In the genomic region with DNA sequence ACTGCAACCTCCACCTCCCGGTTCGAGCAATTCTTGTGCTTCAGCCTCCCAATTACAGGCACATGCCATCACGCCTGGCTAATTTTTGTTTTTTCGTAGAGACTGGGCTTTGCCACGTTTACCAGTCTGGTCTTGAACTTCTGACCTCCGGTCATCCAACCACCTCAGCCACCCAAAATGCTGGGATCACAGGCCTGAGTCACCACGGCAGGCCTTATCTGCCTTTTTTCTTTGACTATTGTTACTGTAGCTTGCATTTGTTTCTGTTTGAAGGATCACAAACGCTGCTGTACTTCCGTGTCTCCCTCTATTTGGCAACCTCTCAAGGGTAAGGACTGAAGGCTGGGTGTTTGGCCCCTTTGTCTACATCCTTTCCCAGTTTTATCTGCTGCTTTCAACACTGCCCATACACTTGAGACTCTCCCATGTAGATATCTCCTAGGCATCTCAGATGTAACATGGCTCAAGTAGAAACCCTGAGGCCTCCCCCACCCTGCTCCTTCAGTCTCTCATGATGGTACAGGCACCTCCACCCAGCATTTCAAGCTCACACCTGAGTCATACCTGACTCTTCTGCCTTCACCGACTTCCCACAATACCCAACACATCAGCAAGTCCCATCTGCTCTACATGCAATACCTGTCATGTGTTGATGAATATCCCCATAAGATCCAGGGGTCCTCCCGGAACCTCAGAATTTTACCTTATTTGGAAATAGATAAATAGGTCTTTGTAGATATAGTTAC, we compare ENCODE assay signal across 1 cellular context.
TF ChIP-seq lines count a peak whose summit lies in the region.

No MANE protein-coding gene starts in this region.

TF ChIP-seq in HepG2, 621 proteins besides CTCF, POLR2A, EP300 and RAD21 (continued from another document and continues in another):
- TF ChIP-seq, protein P1, sequence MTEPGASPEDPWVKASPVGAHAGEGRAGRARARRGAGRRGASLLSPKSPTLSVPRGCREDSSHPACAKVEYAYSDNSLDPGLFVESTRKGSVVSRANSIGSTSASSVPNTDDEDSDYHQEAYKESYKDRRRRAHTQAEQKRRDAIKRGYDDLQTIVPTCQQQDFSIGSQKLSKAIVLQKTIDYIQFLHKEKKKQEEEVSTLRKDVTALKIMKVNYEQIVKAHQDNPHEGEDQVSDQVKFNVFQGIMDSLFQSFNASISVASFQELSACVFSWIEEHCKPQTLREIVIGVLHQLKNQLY (CRISPR knock-in tag; IDR thresholded peaks at IDR 0.05), result no peak
- no peak; the same call in 1 of the 2 replicates for TF ChIP-seq YEATS2 (CRISPR knock-in tag; IDR thresholded peaks at IDR 0.05; ENCODE audit: borderline replicate concordance)
- TF ChIP-seq ZNF878 (CRISPR knock-in tag; IDR thresholded peaks at IDR 0.05), result no peak
- no peak for TF ChIP-seq ZNF280B (CRISPR knock-in tag; IDR thresholded peaks at IDR 0.05; ENCODE audit: borderline replicate concordance)
- TF ChIP-seq, protein P2, sequence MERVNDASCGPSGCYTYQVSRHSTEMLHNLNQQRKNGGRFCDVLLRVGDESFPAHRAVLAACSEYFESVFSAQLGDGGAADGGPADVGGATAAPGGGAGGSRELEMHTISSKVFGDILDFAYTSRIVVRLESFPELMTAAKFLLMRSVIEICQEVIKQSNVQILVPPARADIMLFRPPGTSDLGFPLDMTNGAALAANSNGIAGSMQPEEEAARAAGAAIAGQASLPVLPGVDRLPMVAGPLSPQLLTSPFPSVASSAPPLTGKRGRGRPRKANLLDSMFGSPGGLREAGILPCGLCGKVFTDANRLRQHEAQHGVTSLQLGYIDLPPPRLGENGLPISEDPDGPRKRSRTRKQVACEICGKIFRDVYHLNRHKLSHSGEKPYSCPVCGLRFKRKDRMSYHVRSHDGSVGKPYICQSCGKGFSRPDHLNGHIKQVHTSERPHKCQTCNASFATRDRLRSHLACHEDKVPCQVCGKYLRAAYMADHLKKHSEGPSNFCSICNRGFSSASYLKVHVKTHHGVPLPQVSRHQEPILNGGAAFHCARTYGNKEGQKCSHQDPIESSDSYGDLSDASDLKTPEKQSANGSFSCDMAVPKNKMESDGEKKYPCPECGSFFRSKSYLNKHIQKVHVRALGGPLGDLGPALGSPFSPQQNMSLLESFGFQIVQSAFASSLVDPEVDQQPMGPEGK (CRISPR knock-in tag; IDR thresholded peaks at IDR 0.05), result peak; percentile 39
- TF ChIP-seq IKZF5 (CRISPR knock-in tag; IDR thresholded peaks at IDR 0.05), result 0 out of 2 replicates have a peak, but pooled peaks have one; percentile 41
- TF ChIP-seq, protein P3, sequence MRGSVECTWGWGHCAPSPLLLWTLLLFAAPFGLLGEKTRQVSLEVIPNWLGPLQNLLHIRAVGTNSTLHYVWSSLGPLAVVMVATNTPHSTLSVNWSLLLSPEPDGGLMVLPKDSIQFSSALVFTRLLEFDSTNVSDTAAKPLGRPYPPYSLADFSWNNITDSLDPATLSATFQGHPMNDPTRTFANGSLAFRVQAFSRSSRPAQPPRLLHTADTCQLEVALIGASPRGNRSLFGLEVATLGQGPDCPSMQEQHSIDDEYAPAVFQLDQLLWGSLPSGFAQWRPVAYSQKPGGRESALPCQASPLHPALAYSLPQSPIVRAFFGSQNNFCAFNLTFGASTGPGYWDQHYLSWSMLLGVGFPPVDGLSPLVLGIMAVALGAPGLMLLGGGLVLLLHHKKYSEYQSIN (CRISPR knock-in tag; IDR thresholded peaks at IDR 0.05; ENCODE audit: borderline replicate concordance), result no peak
- no peak for TF ChIP-seq ZNF225 (CRISPR knock-in tag; IDR thresholded peaks at IDR 0.05)
- TF ChIP-seq EEA1 (CRISPR knock-in tag; IDR thresholded peaks at IDR 0.05; ENCODE audit: borderline replicate concordance), result no peak
- no peak for TF ChIP-seq ATF1 (CRISPR knock-in tag; IDR thresholded peaks at IDR 0.05)
- no peak for TF ChIP-seq REXO4 (CRISPR knock-in tag; IDR thresholded peaks at IDR 0.05; ENCODE audit: borderline replicate concordance)
- TF ChIP-seq NFYC (CRISPR knock-in tag; IDR thresholded peaks at IDR 0.05), result no peak; the same call in 1 of the 2 replicates
- TF ChIP-seq NFKBIZ (CRISPR knock-in tag; IDR thresholded peaks at IDR 0.05), result no peak
- no peak for TF ChIP-seq ZNF7 (CRISPR knock-in tag; IDR thresholded peaks at IDR 0.05)
- no peak for TF ChIP-seq ZNF598 (CRISPR knock-in tag; IDR thresholded peaks at IDR 0.05; ENCODE audit: borderline replicate concordance)
- TF ChIP-seq, protein P4, sequence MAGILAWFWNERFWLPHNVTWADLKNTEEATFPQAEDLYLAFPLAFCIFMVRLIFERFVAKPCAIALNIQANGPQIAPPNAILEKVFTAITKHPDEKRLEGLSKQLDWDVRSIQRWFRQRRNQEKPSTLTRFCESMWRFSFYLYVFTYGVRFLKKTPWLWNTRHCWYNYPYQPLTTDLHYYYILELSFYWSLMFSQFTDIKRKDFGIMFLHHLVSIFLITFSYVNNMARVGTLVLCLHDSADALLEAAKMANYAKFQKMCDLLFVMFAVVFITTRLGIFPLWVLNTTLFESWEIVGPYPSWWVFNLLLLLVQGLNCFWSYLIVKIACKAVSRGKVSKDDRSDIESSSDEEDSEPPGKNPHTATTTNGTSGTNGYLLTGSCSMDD (CRISPR knock-in tag; IDR thresholded peaks at IDR 0.05), result no peak
- TF ChIP-seq SP140L (CRISPR knock-in tag; IDR thresholded peaks at IDR 0.05; ENCODE audit: borderline replicate concordance), result no peak
- no peak for TF ChIP-seq ZNF589 (CRISPR knock-in tag; conservative IDR thresholded peaks at IDR 0.05)
- peak; percentile 92 for TF ChIP-seq FOSL2 (CRISPR knock-in tag; IDR thresholded peaks at IDR 0.05)
- no peak for TF ChIP-seq ZSCAN12 (CRISPR knock-in tag; IDR thresholded peaks at IDR 0.05)
- TF ChIP-seq ZNF674 (CRISPR knock-in tag; IDR thresholded peaks at IDR 0.05; ENCODE audit: low read depth), result no peak
- TF ChIP-seq ZNF10 (CRISPR knock-in tag; IDR thresholded peaks at IDR 0.05; ENCODE audit: borderline replicate concordance, low read depth), result no peak
- TF ChIP-seq ZFP37 (CRISPR knock-in tag; IDR thresholded peaks at IDR 0.05; ENCODE audit: borderline replicate concordance), result no peak
- no peak for TF ChIP-seq FOXJ3 (CRISPR knock-in tag; IDR thresholded peaks at IDR 0.05; ENCODE audit: borderline replicate concordance)
- TF ChIP-seq DPF2 (CRISPR knock-in tag; IDR thresholded peaks at IDR 0.05; ENCODE audit: borderline replicate concordance, low read depth), result no peak
- 0 out of 2 replicates have a peak, but pooled peaks have one; percentile 54 for TF ChIP-seq ERF (CRISPR knock-in tag; IDR thresholded peaks at IDR 0.05)
- no peak for TF ChIP-seq PRMT3 (CRISPR knock-in tag; IDR thresholded peaks at IDR 0.05; ENCODE audit: borderline replicate concordance, low read depth)
- no peak for TF ChIP-seq ZNF205 (CRISPR knock-in tag; IDR thresholded peaks at IDR 0.05)
- no peak for TF ChIP-seq ZNF691 (CRISPR knock-in tag; IDR thresholded peaks at IDR 0.05; ENCODE audit: borderline replicate concordance, low read depth)
- no peak for TF ChIP-seq SMARCC2 (IDR thresholded peaks at IDR 0.05)
- TF ChIP-seq ZNF451 (CRISPR knock-in tag; IDR thresholded peaks at IDR 0.05), result no peak
- no peak for TF ChIP-seq CSRNP2 (CRISPR knock-in tag; conservative IDR thresholded peaks at IDR 0.05; ENCODE audit: low read depth)
- TF ChIP-seq EZH2 (conservative IDR thresholded peaks at IDR 0.05; ENCODE audit: low read depth, low read length), result no peak
- no peak for TF ChIP-seq SETDB1 (CRISPR knock-in tag; IDR thresholded peaks at IDR 0.05; ENCODE audit: borderline replicate concordance)
- no peak for TF ChIP-seq ZBTB7A (CRISPR knock-in tag; IDR thresholded peaks at IDR 0.05)
- no peak for TF ChIP-seq ZNF30 (CRISPR knock-in tag; IDR thresholded peaks at IDR 0.05)
- no peak for TF ChIP-seq ZFP91 (CRISPR knock-in tag; IDR thresholded peaks at IDR 0.05; ENCODE audit: borderline replicate concordance)
- no peak for TF ChIP-seq GZF1 (CRISPR knock-in tag; IDR thresholded peaks at IDR 0.05)
- no peak for TF ChIP-seq AGO1 (IDR thresholded peaks at IDR 0.05; ENCODE audit: low read depth, low read length, poor library complexity, severe bottlenecking)
- TF ChIP-seq, protein P5, sequence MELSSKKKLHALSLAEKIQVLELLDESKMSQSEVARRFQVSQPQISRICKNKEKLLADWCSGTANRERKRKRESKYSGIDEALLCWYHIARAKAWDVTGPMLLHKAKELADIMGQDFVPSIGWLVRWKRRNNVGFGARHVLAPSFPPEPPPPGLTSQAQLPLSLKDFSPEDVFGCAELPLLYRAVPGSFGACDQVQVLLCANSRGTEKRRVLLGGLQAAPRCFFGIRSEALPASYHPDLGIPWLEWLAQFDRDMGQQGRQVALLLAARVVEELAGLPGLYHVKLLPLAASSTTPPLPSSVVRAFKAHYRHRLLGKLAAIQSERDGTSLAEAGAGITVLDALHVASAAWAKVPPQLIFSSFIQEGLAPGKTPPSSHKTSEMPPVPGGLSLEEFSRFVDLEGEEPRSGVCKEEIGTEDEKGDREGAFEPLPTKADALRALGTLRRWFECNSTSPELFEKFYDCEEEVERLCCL (CRISPR knock-in tag; IDR thresholded peaks at IDR 0.05; ENCODE audit: borderline replicate concordance), result no peak
